In the genomic region with DNA sequence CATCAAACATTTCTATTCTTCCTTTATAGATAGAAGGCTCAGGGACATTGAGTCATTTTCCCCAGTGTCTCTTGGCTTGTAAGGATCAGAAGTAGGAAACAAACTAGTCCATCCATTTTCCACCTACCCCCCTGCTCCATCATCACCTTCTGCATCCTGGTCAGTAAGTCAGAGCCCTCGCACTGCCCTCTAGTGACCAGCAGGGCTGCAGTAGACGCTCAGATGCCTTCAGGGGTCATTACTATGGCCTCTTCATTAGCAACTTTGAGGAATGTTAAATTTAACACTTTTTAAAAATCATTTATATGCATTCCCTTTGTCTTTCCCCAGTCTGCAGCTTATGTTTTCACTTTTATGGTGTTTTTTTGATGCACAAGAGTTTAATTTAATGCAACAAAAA, we compare ENCODE assay signal across 7 cellular contexts.
A peak's percentile ranks its signal among the peaks of the same experiment; 100 is the strongest.
DNase-seq lines count a peak whose midpoint lies in the region; ATAC-seq and TF ChIP-seq lines count a peak whose summit lies in the region.
"Not testable (repeated sequence)": the region's sequence is repeated elsewhere in the genome, so short reads cannot be mapped to it uniquely, and the experiment has no call there.

No MANE protein-coding gene starts in this region.

- intact Hi-C loops in OCI-LY7 (cut with micrococcal nuclease; ENCODE audit: unreplicated experiment) = loop anchor here (5.0 kb wide), 1 partner anchor 59 kb away; no protein-coding TSS in a partner anchor
- intact Hi-C loops in body of pancreas (cut with DNase I) = loop anchor here (10.0 kb wide), 1 partner anchor 264 kb away; no protein-coding TSS in a partner anchor
- intact Hi-C loops in mucosa of descending colon (cut with DNase I, micrococcal nuclease) = not testable (repeated sequence)

- H3K9me3 ChIP-seq in DOHH2 (ENCODE audit: control insufficient read depth, insufficient read depth, low read length); OCI-LY7 (ENCODE audit: low read length); body of pancreas; mucosa of descending colon: not testable (repeated sequence)

- H3K79me2 ChIP-seq in DOHH2 (ENCODE audit: control insufficient read depth, low read length); OCI-LY7 (ENCODE audit: insufficient read depth, low read depth, low read length): not testable (repeated sequence)

- not testable (repeated sequence) for H3F3A ChIP-seq in DOHH2 (ENCODE audit: control insufficient read depth, insufficient read depth)

- CTCF ChIA-PET in OCI-LY7 (lab: Charles Lee; ENCODE audit: unreplicated experiment) = not testable (repeated sequence)

- H3K4me1 ChIP-seq in DOHH2 (ENCODE audit: control insufficient read depth, low read length); OCI-LY7 (ENCODE audit: insufficient read depth, low read length, poor library complexity, severe bottlenecking): not testable (repeated sequence)
- H3K4me1 ChIP-seq in body of pancreas = peaks cover 25% of the 10 kb centered on the region
- H3K4me1 ChIP-seq in mucosa of descending colon (ENCODE audit: low read depth) = peaks cover 11% of the 10 kb centered on the region

- not testable (repeated sequence) for H2AFZ ChIP-seq in OCI-LY7 (ENCODE audit: low read length)

- H3K4me3 ChIP-seq in DOHH2 (ENCODE audit: low read length); HL-60 (replicated peaks; ENCODE audit: insufficient read depth, low read length); OCI-LY7 (ENCODE audit: low read depth, low read length, poor library complexity, severe bottlenecking); body of pancreas; fibroblast of pulmonary artery (replicated peaks; ENCODE audit: low read depth, low read length); mucosa of descending colon: not testable (repeated sequence)

- not testable (repeated sequence) for BruUV-seq in OCI-LY7 (replicated peaks; lab: Mats Ljungman, UMichigan)

- not testable (repeated sequence) for ATAC-seq in body of pancreas
- peak; percentile 59 for ATAC-seq in mucosa of descending colon

- not testable (repeated sequence) for DNase-seq in HL-60 (ENCODE audit: low read depth in 1 of 2, low spot score in 1 of 2); fibroblast of pulmonary artery (ENCODE audit: low read depth)
- peak; percentile 7 for DNase-seq in OCI-LY7 (ENCODE audit: low spot score)
- peak in 1 of 4 donors; percentile 29 for DNase-seq in body of pancreas
- peak in 1 of 3 donors; percentile 56 for DNase-seq in mucosa of descending colon

- peaks cover 14% of the 10 kb centered on the region for H3K27me3 ChIP-seq in DOHH2 (ENCODE audit: control insufficient read depth, low read length)
- not testable (repeated sequence) for H3K27me3 ChIP-seq in HL-60 (ENCODE audit: insufficient read depth, poor library complexity, severe bottlenecking); body of pancreas

- H4K20me1 ChIP-seq in DOHH2 (ENCODE audit: control insufficient read depth, insufficient read depth, low read depth, low read length); OCI-LY7 (ENCODE audit: insufficient read depth, low read length): not testable (repeated sequence)

- TF ChIP-seq POLR2A in body of pancreas (IDR thresholded peaks at IDR 0.05) = not testable (repeated sequence)

- H3K9me2 ChIP-seq in DOHH2 (replicated peaks; ENCODE audit: control insufficient read depth, low read length); OCI-LY7 (ENCODE audit: insufficient read depth, low read length): not testable (repeated sequence)

- H3K27ac ChIP-seq in DOHH2 (ENCODE audit: low read depth, low read length); HL-60 (replicated peaks); OCI-LY7 (ENCODE audit: low read depth, low read length, poor library complexity, severe bottlenecking); VCaP: not testable (repeated sequence)
- peak overlapping the region in 2 of 4 donors; percentile 37 to 60 for H3K27ac ChIP-seq in body of pancreas

- peak; percentile 31 for TF ChIP-seq CTCF in DOHH2 (IDR thresholded peaks at IDR 0.05; ENCODE audit: low read depth, low read length, poor library complexity, severe bottlenecking)
- TF ChIP-seq CTCF in HL-60 (IDR thresholded peaks at IDR 0.05; ENCODE audit: insufficient read depth, low read length) = peak; percentile 6
- 0 out of 2 replicates have a peak, but pooled peaks have one; percentile 46 for TF ChIP-seq CTCF in OCI-LY7 (conservative IDR thresholded peaks at IDR 0.05; ENCODE audit: low read length)
- peak; percentile 68 for TF ChIP-seq CTCF in VCaP (conservative IDR thresholded peaks at IDR 0.05)
- TF ChIP-seq CTCF in body of pancreas (IDR thresholded peaks at IDR 0.05) = peak in 4 of 7 experiments; percentile 15 to 19 (median 16)
- TF ChIP-seq CTCF in fibroblast of pulmonary artery (IDR thresholded peaks at IDR 0.05; ENCODE audit: low read length, missing control alignments) = peak; percentile 50
- not testable (repeated sequence) for TF ChIP-seq CTCF in mucosa of descending colon (IDR thresholded peaks at IDR 0.05)

- H3K4me2 ChIP-seq in DOHH2 (ENCODE audit: low read length); OCI-LY7 (ENCODE audit: low read length): not testable (repeated sequence)

- 43 to 45% methylated on average over 2 of the region's 2 CpGs for WGBS in body of pancreas, 2 donors

- POLR2A ChIA-PET in OCI-LY7 (lab: Charles Lee) = interaction anchor here (0.9 kb wide), 1 partner anchor 67 kb away, joined by 3 read pairs; no protein-coding TSS in a partner anchor

- not testable (repeated sequence) for H3K36me3 ChIP-seq in DOHH2 (ENCODE audit: control insufficient read depth, low read length); OCI-LY7 (ENCODE audit: insufficient read depth, low read length); body of pancreas (replicated peaks in 1 of 2; ENCODE audit: insufficient read depth in 1 of 2, low read depth in 2 of 2); mucosa of descending colon (ENCODE audit: low read depth)
